In genomic region chr15:31291048-31291578, GRCh38 we compare ENCODE assay signal across 26 cellular contexts.
"Had no signal": no experiment of that assay in that cellular context is flagged by ENCODE, and none has a peak within 500 bp of the region (broad histone marks: within the 10 kb centered on the region; RNA-seq: fewer than 3 reads in every experiment).

No MANE protein-coding gene starts in this region.

- H3K27ac ChIP-seq: adrenal gland, body of pancreas, breast epithelium, PC-9, RWPE1, WERI-Rb-1 had no signal

- H3K36me3 ChIP-seq: adrenal gland, breast epithelium, MG63, WERI-Rb-1 had no signal

- H2AFZ ChIP-seq: PC-9 had no signal

- H3K4me2 ChIP-seq: PC-9 had no signal

- H3K9me3 ChIP-seq: adrenal gland, body of pancreas, breast epithelium had no signal

- H3K4me3 ChIP-seq: adrenal gland, body of pancreas, breast epithelium, MG63, PC-9 had no signal

- ATAC-seq: activated CD8-positive, alpha-beta T cell treated with anti-CD3 and anti-CD28 coated beads for 36 hours; activated T-cell treated with anti-CD3 and anti-CD28 coated beads, Interleukin-2, amount 50 U/mL, for 72 hours; body of pancreas; Right ventricle myocardium inferior had no signal

- H3K27me3 ChIP-seq: adrenal gland, body of pancreas, breast epithelium had no signal

- H3K4me1 ChIP-seq: adrenal gland, breast epithelium had no signal

- FAIRE-seq: astrocyte, RCC 7860 had no signal

- DNase-seq: activated CD4-positive, alpha-beta T cell treated with anti-CD3 and anti-CD28 coated beads, Interleukin-2, amount 10 ng/mL, durations not matched to agents 24 days and 14 days; activated CD4-positive, alpha-beta T cell treated with anti-CD3 and anti-CD28 coated beads, Interleukin-2, amount 50 U/mL, for 4 hours; activated CD8-positive, alpha-beta T cell treated with anti-CD3 and anti-CD28 coated beads for 36 hours; activated gamma-delta T cell; activated naive CD4-positive, alpha-beta T cell treated with Interleukin-2 at 50 U/mL for 16 hours; activated T-cell treated with anti-CD3 and anti-CD28 coated beads, Interleukin-2, amount 50 U/mL, for 1 hour; activated T-cell treated with anti-CD3 and anti-CD28 coated beads, Interleukin-2, amount 50 U/mL, for 72 hours; adrenal gland; body of pancreas; Kasumi-1; MG63; NCI-H1048; NCI-H1436 treated with DMSO at 0.1 percent for 48 hours; NCI-H1694 treated with DMSO at 0.1 percent for 48 hours; NCI-H2029; NCI-H345; NCI-H524 treated with DMSO at 0.1 percent for 48 hours; NK-92 treated with Interleukin-12 subunit alpha and Interleukin-12 subunit beta, amount 100 ng/mL, for 24 hours; PC-9; T1000; WERI-Rb-1 had no signal
